18 cellular contexts compared by ENCODE assay signal in genomic region chr2:107588181-107588580, GRCh38.
DNase-seq lines count a peak whose midpoint lies in the region; ATAC-seq, FAIRE-seq and TF ChIP-seq lines count a peak whose summit lies in the region.
"Had no signal": no experiment of that assay in that cellular context is flagged by ENCODE, and none has a peak within 500 bp of the region (broad histone marks: within the 10 kb centered on the region; RNA-seq: fewer than 3 reads in every experiment).

No MANE protein-coding gene starts in this region.

- intact Hi-C loops in IMR-90 (cut with micrococcal nuclease) (no loop called here), PC-3 (cut with micrococcal nuclease) (no loop called here), dorsolateral prefrontal cortex (cut with DNase I) (no loop called here)

- H2BK20ac ChIP-seq in IMR-90 (ENCODE audit: low read depth, low read length): peak overlapping the region; percentile 62; the same call in 1 of the 2 replicates

- H3K79me2 ChIP-seq in PC-3 (ENCODE audit: low read length): no peaks in the 10 kb centered on the region

- H3K36me3 ChIP-seq in BLaER1 (no peaks in the 10 kb centered on the region), IMR-90 (ENCODE audit: control insufficient read depth, insufficient read depth, low read length) (no peaks in the 10 kb centered on the region), PC-3 (ENCODE audit: low read depth, low read length) (no peaks in the 10 kb centered on the region)
- H3K36me3 ChIP-seq: HAP-1 had no signal

- no peak overlapping the region for H4K8ac ChIP-seq in IMR-90 (ENCODE audit: low read depth in 2 of 2, low read length in 2 of 2)

- no peak overlapping the region for H3K14ac ChIP-seq in IMR-90 (replicated peaks; ENCODE audit: low read depth, low read length)

- dilution Hi-C loops in IMR-90 (cut with HindIII; ENCODE audit: low sequenced_read_pairs, unreplicated experiment): no loop called here

- H3K9me1 ChIP-seq in IMR-90 (ENCODE audit: insufficient read depth, low read length): peaks cover 4% of the 10 kb centered on the region; the same call in 1 of the 2 replicates

- no peak overlapping the region for H2AK5ac ChIP-seq in IMR-90 (ENCODE audit: low read depth, low read length)

- H3K23ac ChIP-seq in IMR-90 (ENCODE audit: low read depth, low read length): no peak overlapping the region

- H4K5ac ChIP-seq in IMR-90 (ENCODE audit: low read depth, low read length): no peak overlapping the region

- POLR2A ChIA-PET in IMR-90 (lab: Charles Lee; ENCODE audit: unreplicated experiment) (no interaction called here), PC-3 (lab: Charles Lee; ENCODE audit: unreplicated experiment) (no interaction called here)

- H2AFZ ChIP-seq in IMR-90 (replicated peaks; ENCODE audit: low read length, poor library complexity): no peak overlapping the region
- H2AFZ ChIP-seq in PC-3 (ENCODE audit: low read length): no peak overlapping the region

- no peak for FAIRE-seq in D721Med (lab: Jason Lieb, UNC)
- FAIRE-seq: GM19239, H1 had no signal

- peak; percentile 64 for DNase-seq in NCI-H2171 treated with DMSO at 0.1 percent for 48 hours (lab: John Stamatoyannopoulos, UW)
- DNase-seq in NCI-H2171 (lab: John Stamatoyannopoulos, UW): no peak
- no peak for DNase-seq in IMR-90
- DNase-seq in SK-N-DZ (ENCODE audit: low spot score): peak; percentile 39
- DNase-seq in PC-3: no peak
- no peak for DNase-seq in dorsolateral prefrontal cortex
- DNase-seq in D721Med (ENCODE audit: insufficient read length, low spot score): no peak
- DNase-seq: 8988T; AML-193; C1 segment of cervical spinal cord; Calu3; CD4-positive, alpha-beta T cell; DND-41; GDM1 had no signal

- H3K18ac ChIP-seq in IMR-90 (ENCODE audit: low read depth, low read length): no peak overlapping the region

- H3K4me2 ChIP-seq in BLaER1 (peak overlapping the region; percentile 42), IMR-90 (ENCODE audit: low read depth, low read length) (no peak overlapping the region), PC-3 (ENCODE audit: low read length) (no peak overlapping the region)

- no peaks in the 10 kb centered on the region for H3F3A ChIP-seq in PC-3 (ENCODE audit: low read length, unreplicated experiment)

- H3K27ac ChIP-seq in BLaER1 (no peak overlapping the region), IMR-90 (ENCODE audit: insufficient read depth, low read length) (no peak overlapping the region), PC-3 (ENCODE audit: low read length) (no peak overlapping the region), dorsolateral prefrontal cortex (no peak overlapping the region)

- no peak overlapping the region for H2BK5ac ChIP-seq in IMR-90 (ENCODE audit: low read depth, low read length, poor library complexity, severe bottlenecking)

- no peak overlapping the region for H3K56ac ChIP-seq in IMR-90 (ENCODE audit: extremely low read depth, insufficient read depth, low read length)

- no TSS peak for BruUV-seq in IMR-90 (replicated peaks; lab: Mats Ljungman, UMichigan)
- BruUV-seq in PC-3 (replicated peaks; lab: Mats Ljungman, UMichigan): no TSS peak

- H3K9me3 ChIP-seq in BLaER1 (no peaks in the 10 kb centered on the region), IMR-90 (ENCODE audit: control insufficient read depth, insufficient read depth, low read length) (no peaks in the 10 kb centered on the region), PC-3 (ENCODE audit: low read length) (no peaks in the 10 kb centered on the region)
- H3K9me3 ChIP-seq: HAP-1 had no signal

- WGBS in IMR-90 (ENCODE audit: extremely low coverage in 2 of 2, insufficient read length in 1 of 2), 2 experiments: 79% methylated on average over 5 of the region's 5 CpGs; no CpG with 5 or more reads in 1 of the 2 experiments

- no peak overlapping the region for H4K91ac ChIP-seq in IMR-90 (ENCODE audit: insufficient read depth, low read depth, low read length)

- in situ Hi-C loops in IMR-90 (cut with MboI; ENCODE audit: low sequenced_read_pairs): no loop called here

- CTCF ChIA-PET in IMR-90 (lab: Yijun Ruan, JAX): interaction anchor here (1.8 kb wide), 1 partner anchor 13 kb away, joined by 4 read pairs; no protein-coding TSS in a partner anchor
- CTCF ChIA-PET in PC-3 (lab: Charles Lee): no interaction called here

- H2BK120ac ChIP-seq in IMR-90 (ENCODE audit: low read depth, low read length): no peak overlapping the region

- no peaks in the 10 kb centered on the region for H3K79me1 ChIP-seq in IMR-90 (ENCODE audit: low read depth in 1 of 2, low read length in 2 of 2)

- no peak for TF ChIP-seq POLR2A in IMR-90 (IDR thresholded peaks at IDR 0.05; ENCODE audit: low read depth, low read length)

- no peak overlapping the region for H2AK9ac ChIP-seq in IMR-90 (replicated peaks; ENCODE audit: low read depth, low read length, poor library complexity)

- ATAC-seq in IMR-90 (ENCODE audit: low read depth) (no peak), PC-3 (no peak)

- H3K9ac ChIP-seq in BLaER1 (no peak overlapping the region), IMR-90 (ENCODE audit: low read depth, low read length) (no peak overlapping the region), PC-3 (ENCODE audit: low read length) (no peak overlapping the region)

- no peak for TF ChIP-seq RAD21 in IMR-90 (IDR thresholded peaks at IDR 0.05; ENCODE audit: low read length)

- H3K4ac ChIP-seq in IMR-90 (ENCODE audit: low read depth, low read length): no peak overlapping the region

- H3K4me3 ChIP-seq in BLaER1: no peak overlapping the region
- no peak overlapping the region for H3K4me3 ChIP-seq in IMR-90 (ENCODE audit: insufficient read depth, low read depth, low read length)
- H3K4me3 ChIP-seq in PC-3 (ENCODE audit: low read length): no peak overlapping the region
- no peak overlapping the region for H3K4me3 ChIP-seq in dorsolateral prefrontal cortex
- H3K4me3 ChIP-seq: HAP-1 had no signal

- no peaks in the 10 kb centered on the region for H3K9me2 ChIP-seq in PC-3 (replicated peaks; ENCODE audit: low read length)

- H3K27me3 ChIP-seq in BLaER1 (no peaks in the 10 kb centered on the region), IMR-90 (ENCODE audit: control insufficient read depth, insufficient read depth, low read length) (no peaks in the 10 kb centered on the region), PC-3 (ENCODE audit: low read length) (no peaks in the 10 kb centered on the region), dorsolateral prefrontal cortex (no peaks in the 10 kb centered on the region)

- no peaks in the 10 kb centered on the region for H4K20me1 ChIP-seq in BLaER1
- H4K20me1 ChIP-seq in IMR-90 (ENCODE audit: insufficient read depth, low read length): no peaks in the 10 kb centered on the region
- no peaks in the 10 kb centered on the region for H4K20me1 ChIP-seq in PC-3 (ENCODE audit: low read length)

- no peak for TF ChIP-seq CTCF in IMR-90 (conservative IDR thresholded peaks at IDR 0.05; ENCODE audit: low read depth, low read length)
- TF ChIP-seq CTCF in PC-3 (conservative IDR thresholded peaks at IDR 0.05; ENCODE audit: low read depth, low read length): no peak
- TF ChIP-seq CTCF in dorsolateral prefrontal cortex (IDR thresholded peaks at IDR 0.05 in 54 of 56, conservative IDR thresholded peaks at IDR 0.05 in 2 of 56; ENCODE audit: low read depth in 1 of 56, partially characterized antibody in 56 of 56): no peak
- no peak for TF ChIP-seq CTCF in D721Med (IDR thresholded peaks at IDR 0.05; ENCODE audit: insufficient read depth, missing control alignments)

- H2BK15ac ChIP-seq in IMR-90 (ENCODE audit: low read depth, low read length): peak overlapping the region; percentile 2; the same call in 1 of the 3 replicates

- H3K4me1 ChIP-seq in BLaER1 (peaks cover 49% of the 10 kb centered on the region), IMR-90 (ENCODE audit: control insufficient read depth, insufficient read depth, low read length) (peaks cover 14% of the 10 kb centered on the region), PC-3 (ENCODE audit: insufficient read depth, low read length) (peaks cover 23% of the 10 kb centered on the region)
- H3K4me1 ChIP-seq: HAP-1 had no signal

TF ChIP-seq in IMR-90, 13 proteins besides CTCF, POLR2A, EP300 and RAD21:
- TF ChIP-seq MAZ (IDR thresholded peaks at IDR 0.05; ENCODE audit: borderline replicate concordance, low read depth, low read length): no peak
- TF ChIP-seq MAFK (IDR thresholded peaks at IDR 0.05; ENCODE audit: low read depth, low read length): no peak
- no peak for TF ChIP-seq RFX5 (IDR thresholded peaks at IDR 0.05; ENCODE audit: low read depth, low read length)
- no peak for TF ChIP-seq FOS (IDR thresholded peaks at IDR 0.05; ENCODE audit: low read depth, low read length)
- TF ChIP-seq MXI1 (IDR thresholded peaks at IDR 0.05; ENCODE audit: borderline replicate concordance, low read depth, low read length): no peak
- TF ChIP-seq SMC3 (IDR thresholded peaks at IDR 0.05; ENCODE audit: low read depth, low read length): no peak
- no peak for TF ChIP-seq CHD1 (IDR thresholded peaks at IDR 0.05; ENCODE audit: low read depth, low read length)
- no peak for TF ChIP-seq ELK1 (IDR thresholded peaks at IDR 0.05; ENCODE audit: borderline replicate concordance, low read depth, low read length)
- no peak for TF ChIP-seq RCOR1 (IDR thresholded peaks at IDR 0.05; ENCODE audit: insufficient replicate concordance, low read length)
- TF ChIP-seq USF2 (IDR thresholded peaks at IDR 0.05; ENCODE audit: low read depth, low read length): no peak
- TF ChIP-seq NFE2L2 (IDR thresholded peaks at IDR 0.05; ENCODE audit: low read depth, low read length): no peak
- no peak for TF ChIP-seq BHLHE40 (IDR thresholded peaks at IDR 0.05; ENCODE audit: low read depth, low read length)

Comparison
In these comparisons a context has a peak if more than half of its experiments do, and no peak if none do; other contexts are left out.
1. DNase-seq: peak in NCI-H2171 treated with DMSO at 0.1 percent for 48 hours (single experiment) and SK-N-DZ (single experiment); none in NCI-H2171 (single experiment), IMR-90 (single experiment), PC-3 (single experiment), dorsolateral prefrontal cortex (0 of 10) and D721Med (single experiment).